In the genomic region with DNA sequence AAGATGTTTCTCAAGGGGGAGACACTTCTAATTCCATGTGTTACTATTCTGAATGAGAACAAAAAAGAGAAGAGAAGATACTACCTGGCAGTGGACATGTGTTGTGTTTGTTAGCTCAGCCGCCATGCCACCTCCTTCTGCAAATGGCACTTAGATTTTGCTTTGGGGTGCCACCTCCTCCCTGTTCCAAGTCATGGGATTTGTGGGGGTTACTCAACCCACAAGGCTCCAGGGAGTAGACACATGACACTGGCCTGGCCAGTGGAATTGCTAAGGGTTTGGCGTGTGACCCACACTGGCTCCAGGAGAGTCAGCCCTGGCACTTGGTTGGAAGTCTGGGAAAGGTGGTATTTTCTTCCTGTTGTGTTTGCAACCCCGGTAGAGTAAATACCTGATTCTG, we compare ENCODE assay signal across 24 cellular contexts.
"Had no signal": no experiment of that assay in that cellular context is flagged by ENCODE, and none has a peak within 500 bp of the region (broad histone marks: within the 10 kb centered on the region; RNA-seq: fewer than 3 reads in every experiment).

No MANE protein-coding gene starts in this region.

- H3K4me3 ChIP-seq: stomach, suprapubic skin, testis, thoracic aorta, thyroid gland, tibial artery, tibial nerve, transverse colon, upper lobe of left lung, upper lobe of right lung, uterus, vagina had no signal

- FAIRE-seq: urothelium cell line had no signal

- H3K27ac ChIP-seq: stomach, suprapubic skin, testis, thoracic aorta, thyroid gland, tibial artery, tibial nerve, transverse colon, upper lobe of left lung, upper lobe of right lung, uterus, vagina had no signal

- H3K4me1 ChIP-seq: stomach, suprapubic skin, thyroid gland, tibial artery, tibial nerve, transverse colon, upper lobe of left lung, upper lobe of right lung, uterus, vagina had no signal

- H3K27me3 ChIP-seq: stomach, suprapubic skin, testis, thyroid gland, tibial artery, tibial nerve, transverse colon, upper lobe of left lung, upper lobe of right lung, uterus, vagina had no signal

- DNase-seq: stimulated activated CD4-positive, alpha-beta T cell treated with anti-CD3 and anti-CD28 coated beads, Interleukin-2, amount 100 ng/mL, for 48 hours; stimulated activated CD4-positive, alpha-beta T cell treated with anti-CD3 and anti-CD28 coated beads, Interleukin-4, amount 100 ng/mL, for 1 hour; stimulated activated CD4-positive, alpha-beta T cell treated with anti-CD3 and anti-CD28 coated beads, Interleukin-4, amount 100 ng/mL, for 24 hours; stimulated activated CD4-positive, alpha-beta T cell treated with anti-CD3 and anti-CD28 coated beads, Interleukin-4, amount 100 ng/mL, for 4 hours; stimulated activated naive B cell treated with anti-CD40 and anti-IgM and Interleukin-4, amounts not matched to agents 10 μg/mL and 1 μg/mL and 100 μg/mL, for 72 hours; stimulated activated naive CD4-positive, alpha-beta T cell; stimulated activated naive CD4-positive, alpha-beta T cell treated with Interleukin-2 at 50 U/mL for 16 hours; stimulated activated naive CD8-positive, alpha-beta T cell treated with anti-CD3 and anti-CD28 coated beads, Interleukin-15, amount 100 ng/mL, for 72 hours; stimulated activated naive CD8-positive, alpha-beta T cell treated with anti-CD3 and anti-CD28 coated beads, Interleukin-15, Interleukin-2, amounts not matched to agents 100 U/mL and 50 U/mL, for 24 hours; stomach; substantia nigra; testis; thyroid gland; tibial artery; transverse colon; trophoblast cell; upper lobe of left lung; upper lobe of right lung; uterus had no signal

- H3K36me3 ChIP-seq: stomach, suprapubic skin, thoracic aorta, thyroid gland, tibial artery, tibial nerve, transverse colon, upper lobe of left lung, upper lobe of right lung, uterus, vagina had no signal

- H3K9me3 ChIP-seq: stomach, suprapubic skin, testis, thoracic aorta, thyroid gland, tibial artery, tibial nerve, transverse colon, upper lobe of left lung, upper lobe of right lung, uterus, vagina had no signal
